In the genomic region with DNA sequence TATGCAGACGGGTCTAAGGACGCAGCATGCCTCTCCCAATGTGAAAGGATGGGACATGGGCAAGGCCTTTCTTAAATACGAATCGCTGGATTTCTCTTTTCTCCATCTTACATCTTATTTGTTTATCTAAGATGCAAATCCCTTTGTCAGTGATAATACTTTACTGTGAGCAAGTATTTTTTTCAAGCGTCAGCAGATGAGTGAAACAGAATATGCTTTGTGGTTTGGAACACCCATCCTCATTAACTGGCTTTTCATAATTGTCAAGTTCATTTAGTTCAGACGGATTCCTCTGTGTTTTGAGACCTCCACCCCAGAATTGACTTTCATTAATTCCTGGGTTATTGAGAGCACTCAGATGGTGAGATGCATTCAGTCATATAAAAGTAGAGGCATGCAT, we compare ENCODE assay signal across 18 cellular contexts.
DNase-seq lines count a peak whose midpoint lies in the region; ATAC-seq, FAIRE-seq and TF ChIP-seq lines count a peak whose summit lies in the region.
"Had no signal": no experiment of that assay in that cellular context is flagged by ENCODE, and none has a peak within 500 bp of the region (broad histone marks: within the 10 kb centered on the region; RNA-seq: fewer than 3 reads in every experiment).

No MANE protein-coding gene starts in this region.

- TF ChIP-seq CTCF in BE2C (IDR thresholded peaks at IDR 0.05; ENCODE audit: low read depth, low read length) = no peak
- no peak for TF ChIP-seq CTCF in IMR-90 (conservative IDR thresholded peaks at IDR 0.05; ENCODE audit: low read depth, low read length)
- TF ChIP-seq CTCF in GM12878 (IDR thresholded peaks at IDR 0.05 in 2 of 3, conservative IDR thresholded peaks at IDR 0.05 in 1 of 3; ENCODE audit: control insufficient read depth in 2 of 3, extremely low read depth in 1 of 3, insufficient read depth in 1 of 3, low read depth in 3 of 3, low read length in 3 of 3) = no peak

- peak overlapping the region; percentile 8; the same call in 1 of the 2 replicates for H3K56ac ChIP-seq in IMR-90 (ENCODE audit: extremely low read depth, insufficient read depth, low read length)

- in situ Hi-C loops in IMR-90 (cut with MboI; ENCODE audit: low sequenced_read_pairs) = no loop called here
- in situ Hi-C loops in GM12878 (cut with MboI) = no loop called here

- H3K4me3 ChIP-seq in BE2C (ENCODE audit: low read depth, low read length) (peak overlapping the region; percentile 28), IMR-90 (ENCODE audit: insufficient read depth, low read depth, low read length) (no peak overlapping the region; the same call in 1 of the 2 replicates), GM12878 (no peak overlapping the region)
- H3K4me3 ChIP-seq: breast epithelium, SK-N-MC, stomach had no signal

- no peaks in the 10 kb centered on the region for H3K79me1 ChIP-seq in IMR-90 (ENCODE audit: low read depth in 1 of 2, low read length in 2 of 2)

- peak overlapping the region; percentile 58; the same call in 1 of the 2 replicates for H4K5ac ChIP-seq in IMR-90 (ENCODE audit: low read depth, low read length)

- peak overlapping the region; percentile 0; the same call in 1 of the 2 replicates for H3K18ac ChIP-seq in IMR-90 (ENCODE audit: low read depth, low read length)

- intact Hi-C loops in IMR-90 (cut with micrococcal nuclease) = no loop called here
- intact Hi-C loops in GM12878 (cut with micrococcal nuclease; ENCODE audit: unreplicated experiment) = no loop called here

- H2BK120ac ChIP-seq in IMR-90 (ENCODE audit: low read depth, low read length) = peak overlapping the region; percentile 32

- H3K23ac ChIP-seq in IMR-90 (ENCODE audit: low read depth, low read length) = 0 out of 2 replicates have a peak overlapping the region, but pooled peaks have one; percentile 1

- dilution Hi-C loops in IMR-90 (cut with HindIII; ENCODE audit: low sequenced_read_pairs, unreplicated experiment) = no loop called here

- TF ChIP-seq RAD21 in IMR-90 (IDR thresholded peaks at IDR 0.05; ENCODE audit: low read length) (no peak), GM12878 (IDR thresholded peaks at IDR 0.05; ENCODE audit: insufficient read depth, low read depth, low read length) (no peak)

- peak overlapping the region; percentile 54; the same call in 1 of the 2 replicates for H4K91ac ChIP-seq in IMR-90 (ENCODE audit: insufficient read depth, low read depth, low read length)

- H3K9me1 ChIP-seq in IMR-90 (ENCODE audit: insufficient read depth, low read length) = no peaks in the 10 kb centered on the region

- BruUV-seq in IMR-90 (replicated peaks; lab: Mats Ljungman, UMichigan) (no TSS peak), GM12878 (replicated peaks; lab: Mats Ljungman, UMichigan) (no TSS peak)

- H3K4me1 ChIP-seq in BE2C (no peaks in the 10 kb centered on the region), IMR-90 (ENCODE audit: control insufficient read depth, insufficient read depth, low read length) (peaks cover 6% of the 10 kb centered on the region), GM12878 (ENCODE audit: control insufficient read depth, insufficient read depth, low read length) (peaks cover 3% of the 10 kb centered on the region; the same call in 1 of the 2 replicates)
- H3K4me1 ChIP-seq: breast epithelium, stomach had no signal

- H3K79me2 ChIP-seq in GM12878 (ENCODE audit: control insufficient read depth, insufficient read depth, low read length) = no peaks in the 10 kb centered on the region

- peak overlapping the region; percentile 12; the same call in 1 of the 2 replicates for H3K4ac ChIP-seq in IMR-90 (ENCODE audit: low read depth, low read length)

- TF ChIP-seq POLR2A in IMR-90 (IDR thresholded peaks at IDR 0.05; ENCODE audit: low read depth, low read length) (no peak), GM12878 (IDR thresholded peaks at IDR 0.05; ENCODE audit: low read depth, low read length) (no peak)

- ATAC-seq in GM19372 (IDR thresholded peaks at IDR 0.05; ENCODE audit: low read depth, unreplicated experiment) (peak; percentile 16), IMR-90 (ENCODE audit: low read depth) (no peak), GM12878 (peak; percentile 52), HG03520 (IDR thresholded peaks at IDR 0.05; ENCODE audit: unreplicated experiment) (no peak)

- no peak overlapping the region for H2AK9ac ChIP-seq in IMR-90 (replicated peaks; ENCODE audit: low read depth, low read length, poor library complexity)

- no peak overlapping the region for H3K14ac ChIP-seq in IMR-90 (replicated peaks; ENCODE audit: low read depth, low read length)

- no CpG with 5 or more reads among the region's 6 CpGs for WGBS in IMR-90 (ENCODE audit: extremely low coverage in 2 of 2, insufficient read length in 1 of 2), 2 experiments
- 78% methylated on average over 6 of the region's 6 CpGs for WGBS in GM12878 (ENCODE audit: insufficient coverage, insufficient replicate concordance, low lambda C conversion rate, missing lambda C conversion rate)

- SMC1A ChIA-PET in GM12878 (lab: Charles Lee; ENCODE audit: uncharacterized antibody, unreplicated experiment) = interaction anchor here (0.7 to 5.0 kb wide), 18 partner anchors 11 to 185 kb away, joined by 3 to 21 read pairs (median 3); no protein-coding TSS in a partner anchor

- H4K20me1 ChIP-seq in IMR-90 (ENCODE audit: insufficient read depth, low read length) = no peaks in the 10 kb centered on the region
- no peaks in the 10 kb centered on the region for H4K20me1 ChIP-seq in GM12878 (ENCODE audit: control insufficient read depth, insufficient read depth)

- H2AK5ac ChIP-seq in IMR-90 (ENCODE audit: low read depth, low read length) = no peak overlapping the region

- H3K4me2 ChIP-seq in IMR-90 (ENCODE audit: low read depth, low read length) (peak overlapping the region; percentile 44), GM12878 (ENCODE audit: control insufficient read depth, insufficient read depth) (peak overlapping the region; percentile 59; the same call in 1 of the 2 replicates)

- H2BK5ac ChIP-seq in IMR-90 (ENCODE audit: low read depth, low read length, poor library complexity, severe bottlenecking) = peak overlapping the region; percentile 52

- POLR2A ChIA-PET in IMR-90 (lab: Charles Lee; ENCODE audit: unreplicated experiment) (no interaction called here), GM12878 (lab: Charles Lee) (interaction anchor here (0.6 to 1.0 kb wide), 4 partner anchors 14 to 75 kb away, joined by 3 to 4 read pairs (median 3); no protein-coding TSS in a partner anchor)

- H2BK20ac ChIP-seq in IMR-90 (ENCODE audit: low read depth, low read length) = peak overlapping the region; percentile 45; the same call in 1 of the 2 replicates

- CTCF ChIA-PET in IMR-90 (lab: Yijun Ruan, JAX) (no interaction called here), GM12878 (lab: Yijun Ruan, JAX) (interaction anchor here (0.6 to 0.9 kb wide), 3 partner anchors 27 to 512 kb away, joined by 3 to 4 read pairs (median 3); no protein-coding TSS in a partner anchor)

- no peak for FAIRE-seq in GM12878 (lab: Jason Lieb, UNC)
- FAIRE-seq: TTC549, urothelium cell line had no signal

- no peaks in the 10 kb centered on the region for H3K27me3 ChIP-seq in BE2C
- no peaks in the 10 kb centered on the region for H3K27me3 ChIP-seq in IMR-90 (ENCODE audit: control insufficient read depth, insufficient read depth, low read length)
- H3K27me3 ChIP-seq in GM12878 (replicated peaks in 1 of 2; ENCODE audit: control insufficient read depth in 2 of 2, insufficient read depth in 2 of 2, low read length in 1 of 2) = no peaks in the 10 kb centered on the region
- H3K27me3 ChIP-seq: breast epithelium, stomach had no signal

- H2AFZ ChIP-seq in IMR-90 (replicated peaks; ENCODE audit: low read length, poor library complexity) = peak overlapping the region; percentile 21
- H2AFZ ChIP-seq in GM12878 (ENCODE audit: control insufficient read depth, low read depth, low read length) = peak overlapping the region; percentile 7; the same call in 1 of the 2 replicates

- no peak for DNase-seq in BE2C
- no peak for DNase-seq in IMR-90
- no peak for DNase-seq in GM12878 (ENCODE audit: low read depth, low spot score)
- no peak for DNase-seq in CD1c-positive myeloid dendritic cell (ENCODE audit: extremely low spot score)
- no peak for DNase-seq in MV-4-11 (lab: John Stamatoyannopoulos, UW)
- DNase-seq in OCI-M1 (lab: John Stamatoyannopoulos, UW) = no peak
- DNase-seq: activated CD4-positive, alpha-beta T cell treated with anti-CD3 and anti-CD28 coated beads, Interleukin-2, amount 10 ng/mL, durations not matched to agents 24 days and 14 days; activated T-cell treated with anti-CD3 and anti-CD28 coated beads, Interleukin-2, amount 50 U/mL, for 24 hours; dorsolateral prefrontal cortex; NCI-H1436 treated with DMSO at 0.1 percent for 48 hours; nephron progenitor cell; stomach had no signal

- RAD21 ChIA-PET in GM12878 (lab: Charles Lee; ENCODE audit: unreplicated experiment) = interaction anchor here (0.7 to 3.6 kb wide), 10 partner anchors 30 to 189 kb away, joined by 3 to 11 read pairs (median 3); no protein-coding TSS in a partner anchor

- TF ChIP-seq EP300 in GM12878 (IDR thresholded peaks at IDR 0.05; ENCODE audit: borderline replicate concordance in 1 of 2, control insufficient read depth in 1 of 2, low read depth in 2 of 2, low read length in 2 of 2) = no peak

- peak overlapping the region; percentile 51; the same call in 1 of the 3 replicates for H2BK15ac ChIP-seq in IMR-90 (ENCODE audit: low read depth, low read length)

- H3K36me3 ChIP-seq in BE2C (no peaks in the 10 kb centered on the region), IMR-90 (ENCODE audit: control insufficient read depth, insufficient read depth, low read length) (no peaks in the 10 kb centered on the region), GM12878 (ENCODE audit: control insufficient read depth in 2 of 2, insufficient read depth in 2 of 2, low read length in 1 of 2) (no peaks in the 10 kb centered on the region)
- H3K36me3 ChIP-seq: breast epithelium had no signal

- peak overlapping the region; percentile 31 to 41; a peak in 2 of 4 replicates for H4K8ac ChIP-seq in IMR-90 (ENCODE audit: low read depth in 2 of 2, low read length in 2 of 2)

- H3K9ac ChIP-seq in IMR-90 (ENCODE audit: low read depth, low read length) = peak overlapping the region; percentile 12; the same call in 1 of the 2 replicates
- H3K9ac ChIP-seq in GM12878 (ENCODE audit: control insufficient read depth, insufficient read depth, low read length) = no peak overlapping the region

- no peaks in the 10 kb centered on the region for H3K9me3 ChIP-seq in BE2C
- no peaks in the 10 kb centered on the region for H3K9me3 ChIP-seq in IMR-90 (ENCODE audit: control insufficient read depth, insufficient read depth, low read length)
- no peaks in the 10 kb centered on the region for H3K9me3 ChIP-seq in GM12878 (replicated peaks; ENCODE audit: control insufficient read depth, insufficient read depth, low read length)
- H3K9me3 ChIP-seq: breast epithelium, stomach had no signal

- H3K27ac ChIP-seq in IMR-90 (ENCODE audit: insufficient read depth, low read length) (no peak overlapping the region), GM12878 (ENCODE audit: control insufficient read depth, insufficient read depth) (no peak overlapping the region)
- H3K27ac ChIP-seq: breast epithelium, SK-N-MC, stomach had no signal

TF ChIP-seq in IMR-90, 13 proteins besides CTCF, POLR2A, EP300 and RAD21 (continues in another document):
- TF ChIP-seq MAFK (IDR thresholded peaks at IDR 0.05; ENCODE audit: low read depth, low read length) = no peak; the same call in 1 of the 2 replicates

TF ChIP-seq in GM12878, 131 proteins besides CTCF, POLR2A, EP300 and RAD21 (continues in another document):
- peak; percentile 79 for TF ChIP-seq ZNF24 (IDR thresholded peaks at IDR 0.05)
- no peak for TF ChIP-seq EED (IDR thresholded peaks at IDR 0.05; ENCODE audit: low read depth)

Comparison
In these comparisons a context has a peak if more than half of its experiments do, and no peak if none do; other contexts are left out.
1. ATAC-seq: peak in GM19372 (single experiment) and GM12878 (single experiment); none in IMR-90 (single experiment) and HG03520 (single experiment).